8 cellular contexts compared by ENCODE assay signal in the genomic region with DNA sequence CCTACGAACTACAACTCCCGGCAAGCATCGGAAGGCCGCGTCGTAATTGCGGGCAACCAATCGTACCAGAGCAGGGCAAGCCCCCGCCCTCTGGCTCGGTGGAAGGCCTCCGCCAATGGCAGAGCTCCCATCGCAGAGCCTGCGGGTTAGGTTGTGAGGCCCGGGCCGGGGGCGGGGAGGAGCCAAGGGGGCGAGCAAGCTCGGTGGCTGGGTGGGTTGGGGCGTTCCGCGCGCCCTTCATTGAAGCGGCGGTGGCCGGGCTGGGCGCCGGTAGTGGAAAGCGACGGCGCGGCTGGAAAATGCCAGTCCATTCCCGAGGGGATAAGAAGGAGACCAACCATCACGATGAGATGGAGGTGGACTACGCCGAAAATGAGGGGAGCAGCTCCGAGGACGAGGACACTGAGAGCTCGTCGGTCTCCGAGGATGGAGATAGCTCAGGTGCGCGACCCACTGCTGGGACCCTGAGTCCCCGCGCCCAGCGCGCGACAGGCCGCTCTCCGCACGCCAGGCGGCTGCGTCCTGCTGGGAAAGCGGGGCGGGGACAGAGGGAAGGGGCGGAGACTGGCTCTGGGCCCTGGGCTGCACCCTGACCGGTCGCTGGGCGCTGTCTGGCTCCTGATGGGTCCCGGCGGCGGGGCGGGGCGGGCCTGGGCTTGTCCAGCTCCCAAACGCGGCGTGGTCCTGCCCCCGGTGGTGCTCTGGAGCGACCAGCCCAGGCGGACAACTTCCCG.
DNase-seq lines count a peak whose midpoint lies in the region; ATAC-seq and FAIRE-seq lines count a peak whose summit lies in the region.

BRMS1L (plus strand) TSS at position 121 of the 734 bp plus-strand sequence; CDS start at position 300, 179 bp downstream.

- ATAC-seq in GM19043 (IDR thresholded peaks at IDR 0.05; ENCODE audit: low read depth, unreplicated experiment) (peak; percentile 95), HG03354 (IDR thresholded peaks at IDR 0.05; ENCODE audit: poor library complexity, severe bottlenecking, unreplicated experiment) (peak; percentile 98)
- peak; percentile 99 for ATAC-seq in activated CD4-positive, CD25-positive, alpha-beta regulatory T cell treated with anti-CD3 and anti-CD28 coated beads, Interleukin-2, amount 50 U/mL, for 24 hours

- DNase-seq in AG20443 (ENCODE audit: low spot score): peak; percentile 97
- peak; percentile 99 for DNase-seq in NCI-H446 (lab: John Stamatoyannopoulos, UW)
- DNase-seq in cerebellar cortex (ENCODE audit: low spot score): peak; percentile 100
- peak; percentile 93 to 96 for DNase-seq in stimulated activated CD4-positive, alpha-beta T cell treated with anti-CD3 and anti-CD28 coated beads, Interleukin-12 subunit alpha, Interleukin-12 subunit beta, amount 100 ng/mL, for 24 hours (ENCODE audit: low read depth in 2 of 2)

- FAIRE-seq in islet of Langerhans (lab: Jason Lieb, UNC): peak; percentile 69

Comparison
In these comparisons a context has a peak if more than half of its experiments do, and no peak if none do; other contexts are left out.
1. Peak in every context shown above with its lines: DNase-seq and ATAC-seq.